ENCODE assay signal across 20 cellular contexts in genomic region chr5:83096660-83097334, GRCh38. TPM values are rescaled to one million over a fixed set of nuclear protein-coding genes. Genes with fewer than 3 reads are reported as not detected.
DNase-seq lines count a peak whose midpoint lies in the region; ATAC-seq and TF ChIP-seq lines count a peak whose summit lies in the region.
"Had no signal": no experiment of that assay in that cellular context is flagged by ENCODE, and none has a peak within 500 bp of the region (broad histone marks: within the 10 kb centered on the region; RNA-seq: fewer than 3 reads in every experiment).

No MANE protein-coding gene starts in this region.

- H4K20me1 ChIP-seq in smooth muscle cell (ENCODE audit: low read depth) (no peaks in the 10 kb centered on the region), OCI-LY7 (ENCODE audit: insufficient read depth, low read length) (no peaks in the 10 kb centered on the region)

- intact Hi-C loops in left ventricle myocardium superior (cut with micrococcal nuclease) (no loop called here), Right ventricle myocardium superior (cut with DNase I) (no loop called here), OCI-LY7 (cut with micrococcal nuclease; ENCODE audit: unreplicated experiment) (no loop called here)

- no peaks in the 10 kb centered on the region for H3K27me3 Mint-ChIP-seq in T-helper 2 cell treated with Interferon-gamma antibody and Interleukin-4, amounts not matched to agents 5 μg/mL and 100 μg/mL, for 36 hours (ENCODE audit: low read depth)
- H3K27me3 Mint-ChIP-seq: activated CD4-positive, alpha-beta memory T cell treated with anti-CD3 and anti-CD28 coated beads for 36 hours; CD4-positive, alpha-beta T cell; stimulated activated naive B cell treated with anti-CD40 and anti-IgM and Interleukin-4, amounts not matched to agents 10 μg/mL and 1 μg/mL and 100 μg/mL, for 72 hours had no signal

- POLR2A ChIA-PET in OCI-LY7 (lab: Charles Lee): interaction anchor here (0.9 to 1.1 kb wide), 4 partner anchors 9 to 19 kb away, joined by 3 to 4 read pairs (median 4); partner anchors contain the start of gene XRCC4

- DNase-seq in left ventricle myocardium superior (no peak), Right ventricle myocardium superior (no peak), SJCRH30 (no peak), fibroblast of gingiva (ENCODE audit: low read depth) (peak; percentile 23), smooth muscle cell (lab: John Stamatoyannopoulos, UW; ENCODE audit: unreplicated experiment) (no peak), OCI-LY7 (ENCODE audit: low spot score) (no peak)
- DNase-seq in T-helper 2 cell treated with Interferon-gamma antibody and Interleukin-4, amounts not matched to agents 5 μg/mL and 100 μg/mL, for 36 hours (ENCODE audit: low spot score): no peak
- DNase-seq: activated CD4-positive, alpha-beta memory T cell treated with anti-CD3 and anti-CD28 coated beads for 36 hours; activated naive CD4-positive, alpha-beta T cell treated with anti-CD3 and anti-CD28 coated beads, Interleukin-2, amount 50 U/mL, for 16 hours; activated T-cell treated with anti-CD3 and anti-CD28 coated beads, Interleukin-2, amount 50 U/mL, for 4 hours; CD4-positive, alpha-beta T cell; DMS153; glutamatergic neuron; NCI-H1092 treated with DMSO at 0.1 percent for 48 hours; NCI-H2107; stimulated activated naive B cell treated with anti-CD40 and anti-IgM and Interleukin-4, amounts not matched to agents 10 μg/mL and 1 μg/mL and 100 μg/mL, for 72 hours; T-helper 2 cell had no signal

- BruUV-seq in OCI-LY7 (replicated peaks; lab: Mats Ljungman, UMichigan): no TSS peak

- H3K79me2 ChIP-seq in smooth muscle cell (ENCODE audit: low read depth) (peaks cover 63% of the 10 kb centered on the region), OCI-LY7 (ENCODE audit: insufficient read depth, low read depth, low read length) (no peaks in the 10 kb centered on the region)

- 45% methylated on average over 2 of the region's 2 CpGs for WGBS in smooth muscle cell (ENCODE audit: low lambda C conversion rate)

- H3K9me2 ChIP-seq in OCI-LY7 (ENCODE audit: insufficient read depth, low read length): no peaks in the 10 kb centered on the region

- H2AFZ ChIP-seq in smooth muscle cell (ENCODE audit: low read depth) (no peak overlapping the region), OCI-LY7 (ENCODE audit: low read length) (no peak overlapping the region)

- H3K36me3 ChIP-seq in SJCRH30 (no peaks in the 10 kb centered on the region), smooth muscle cell (ENCODE audit: low read depth) (no peaks in the 10 kb centered on the region), OCI-LY7 (ENCODE audit: insufficient read depth, low read length) (no peaks in the 10 kb centered on the region)
- H3K36me3 ChIP-seq: neutrophil had no signal

- peak overlapping the region; percentile 74 for H3K9ac ChIP-seq in smooth muscle cell (ENCODE audit: low read depth)

- H3K4me2 ChIP-seq in smooth muscle cell (peak overlapping the region; percentile 81), OCI-LY7 (ENCODE audit: low read length) (no peak overlapping the region)

- no peak overlapping the region for H3K4me3 Mint-ChIP-seq in T-helper 2 cell treated with Interferon-gamma antibody and Interleukin-4, amounts not matched to agents 5 μg/mL and 100 μg/mL, for 36 hours
- H3K4me3 Mint-ChIP-seq: activated CD4-positive, alpha-beta memory T cell treated with anti-CD3 and anti-CD28 coated beads for 36 hours; activated T-cell treated with anti-CD3 and anti-CD28 coated beads, Interleukin-2, amount 50 U/mL, for 4 hours; CD4-positive, alpha-beta T cell; stimulated activated naive B cell treated with anti-CD40 and anti-IgM and Interleukin-4, amounts not matched to agents 10 μg/mL and 1 μg/mL and 100 μg/mL, for 72 hours; WTC11 had no signal

- peaks cover 25% of the 10 kb centered on the region for H3K9me3 Mint-ChIP-seq in T-helper 2 cell treated with Interferon-gamma antibody and Interleukin-4, amounts not matched to agents 5 μg/mL and 100 μg/mL, for 36 hours

- H3K9me3 ChIP-seq in SJCRH30 (replicated peaks) (peaks cover 8% of the 10 kb centered on the region; the same call in 1 of the 2 replicates), smooth muscle cell (replicated peaks; ENCODE audit: low read depth) (no peaks in the 10 kb centered on the region), OCI-LY7 (ENCODE audit: low read length) (peaks cover 17% of the 10 kb centered on the region)
- H3K9me3 ChIP-seq: neutrophil had no signal

- peaks cover 17% of the 10 kb centered on the region for H3F3A ChIP-seq in smooth muscle cell (ENCODE audit: low read depth)

- H3K4me1 ChIP-seq in SJCRH30 (peaks cover 31% of the 10 kb centered on the region), smooth muscle cell (ENCODE audit: low read depth) (peaks cover 36% of the 10 kb centered on the region), OCI-LY7 (ENCODE audit: insufficient read depth, low read length, poor library complexity, severe bottlenecking) (no peaks in the 10 kb centered on the region)

- H3K27me3 ChIP-seq in SJCRH30 (no peaks in the 10 kb centered on the region), smooth muscle cell (ENCODE audit: low read depth) (no peaks in the 10 kb centered on the region)
- H3K27me3 ChIP-seq: neutrophil had no signal

- H3K27ac Mint-ChIP-seq in T-helper 2 cell treated with Interferon-gamma antibody and Interleukin-4, amounts not matched to agents 5 μg/mL and 100 μg/mL, for 36 hours: no peak overlapping the region
- H3K27ac Mint-ChIP-seq: activated CD4-positive, alpha-beta memory T cell treated with anti-CD3 and anti-CD28 coated beads for 36 hours; CD4-positive, alpha-beta T cell; stimulated activated naive B cell treated with anti-CD40 and anti-IgM and Interleukin-4, amounts not matched to agents 10 μg/mL and 1 μg/mL and 100 μg/mL, for 72 hours; WTC11 had no signal

- H3K27ac ChIP-seq in SJCRH30: peak overlapping the region; percentile 73
- H3K27ac ChIP-seq in smooth muscle cell (ENCODE audit: low read depth): peak overlapping the region; percentile 97
- H3K27ac ChIP-seq in OCI-LY7 (ENCODE audit: low read depth, low read length, poor library complexity, severe bottlenecking): no peak overlapping the region
- H3K27ac ChIP-seq: neutrophil had no signal

- H3K36me3 Mint-ChIP-seq in T-helper 2 cell treated with Interferon-gamma antibody and Interleukin-4, amounts not matched to agents 5 μg/mL and 100 μg/mL, for 36 hours (ENCODE audit: low read depth): peaks cover 23% of the 10 kb centered on the region

- CTCF ChIA-PET in OCI-LY7 (lab: Charles Lee; ENCODE audit: unreplicated experiment): no interaction called here

- H3K4me1 Mint-ChIP-seq in T-helper 2 cell treated with Interferon-gamma antibody and Interleukin-4, amounts not matched to agents 5 μg/mL and 100 μg/mL, for 36 hours (ENCODE audit: low read depth): peaks cover 17% of the 10 kb centered on the region

- H3K4me3 ChIP-seq in SJCRH30: no peak overlapping the region; the same call in 1 of the 2 replicates
- H3K4me3 ChIP-seq in smooth muscle cell: peak overlapping the region; percentile 39
- no peak overlapping the region for H3K4me3 ChIP-seq in OCI-LY7 (ENCODE audit: low read depth, low read length, poor library complexity, severe bottlenecking)

- ATAC-seq in left ventricle myocardium superior (peak; percentile 10), Right ventricle myocardium superior (ENCODE audit: poor library complexity) (no peak), HG03135 (IDR thresholded peaks at IDR 0.05; ENCODE audit: unreplicated experiment) (no peak)
- ATAC-seq: activated T-cell treated with anti-CD3 and anti-CD28 coated beads, Interleukin-2, amount 50 U/mL, for 4 hours; stimulated activated naive B cell treated with anti-CD40 and anti-IgM and Interleukin-4, amounts not matched to agents 10 μg/mL and 1 μg/mL and 100 μg/mL, for 72 hours; WTC11 had no signal

- TF ChIP-seq CTCF in smooth muscle cell (IDR thresholded peaks at IDR 0.05; ENCODE audit: borderline replicate concordance, insufficient read depth, poor library complexity, severe bottlenecking) (no peak), OCI-LY7 (conservative IDR thresholded peaks at IDR 0.05; ENCODE audit: low read length) (no peak)

RNA-seq across cellular contexts. Expression of gene XRCC4, which starts 19.4 kb away (rescaled TPM):
- total RNA-seq in left ventricle myocardium superior (5.7 TPM), Right ventricle myocardium superior (4.8 TPM), smooth muscle cell (110 and 145 TPM in 2 replicates), OCI-LY7 (2022) (23.3 and 24.3 TPM in 2 replicates)
- 20.5 and 22.9 TPM in 2 replicates for total RNA-seq in SJCRH30 (2014; rRNA removed; shearing (Covaris generic))
- polyA plus RNA-seq in smooth muscle cell: 55.7 and 98.1 TPM in 2 replicates
- total RNA-seq in OCI-LY7 (2014; rRNA removed; shearing (Covaris generic)): 14.5 and 18.8 TPM in 2 replicates

RNA-seq across cellular contexts. Expression of gene TMEM167A, which starts 19.6 kb away (rescaled TPM):
- total RNA-seq in left ventricle myocardium superior (50.5 TPM), Right ventricle myocardium superior (39.9 TPM), smooth muscle cell (236 and 262 TPM in 2 replicates), OCI-LY7 (2022) (55.7 and 56.4 TPM in 2 replicates)
- total RNA-seq in SJCRH30 (2014; rRNA removed; shearing (Covaris generic)): 113 and 118 TPM in 2 replicates
- 195 and 248 TPM in 2 replicates for polyA plus RNA-seq in smooth muscle cell
- total RNA-seq in OCI-LY7 (2014; rRNA removed; shearing (Covaris generic)): 17.6 and 20.4 TPM in 2 replicates
